28 cellular contexts compared by ENCODE assay signal in genomic region chr6:15533379-15534044, GRCh38.
A peak's percentile ranks its signal among the peaks of the same experiment; 100 is the strongest.
DNase-seq lines count a peak whose midpoint lies in the region; ATAC-seq, FAIRE-seq and TF ChIP-seq lines count a peak whose summit lies in the region.
"Had no signal": no experiment of that assay in that cellular context is flagged by ENCODE, and none has a peak within 500 bp of the region (broad histone marks: within the 10 kb centered on the region; RNA-seq: fewer than 3 reads in every experiment).

No MANE protein-coding gene starts in this region.

- CTCF ChIA-PET in activated CD8-positive, alpha-beta memory T cell treated with anti-CD3 and anti-CD28 coated beads, Interleukin-2, amount 10 ng/mL, durations not matched to agents 7 days and 5 days (lab: Charles Lee), result no interaction called here

- no peaks in the 10 kb centered on the region for H3K9me3 Mint-ChIP-seq in activated CD8-positive, alpha-beta memory T cell treated with anti-CD3 and anti-CD28 coated beads, Interleukin-2, amount 10 ng/mL, durations not matched to agents 7 days and 5 days (ENCODE audit: low read depth)
- H3K9me3 Mint-ChIP-seq in progenitor cell of endocrine pancreas (ENCODE audit: low read depth), result no peaks in the 10 kb centered on the region
- H3K9me3 Mint-ChIP-seq in activated T-helper 1 cell treated with anti-CD3 and anti-CD28 coated beads, Interleukin-12 subunit alpha, Interleukin-12 subunit beta, Interleukin-2, Interleukin-4 antibody, amounts not matched to agents 30 ng/mL and 10 ng/mL and 1 ng/mL, durations not matched to agents 14 hours and 24 hours and 36 hours, result no peaks in the 10 kb centered on the region
- H3K9me3 Mint-ChIP-seq: natural killer cell; T-helper 1 cell treated with Interleukin-12 subunit alpha and Interleukin-12 subunit beta and Interleukin-4 antibody, amounts not matched to agents 30 μg/mL and 1 μg/mL, for 36 hours had no signal

- H3K4me1 Mint-ChIP-seq in activated CD8-positive, alpha-beta memory T cell treated with anti-CD3 and anti-CD28 coated beads, Interleukin-2, amount 10 ng/mL, durations not matched to agents 7 days and 5 days, result no peaks in the 10 kb centered on the region
- peaks cover 3% of the 10 kb centered on the region for H3K4me1 Mint-ChIP-seq in progenitor cell of endocrine pancreas (ENCODE audit: low read depth)
- peaks cover 6% of the 10 kb centered on the region for H3K4me1 Mint-ChIP-seq in activated T-helper 1 cell treated with anti-CD3 and anti-CD28 coated beads, Interleukin-12 subunit alpha, Interleukin-12 subunit beta, Interleukin-2, Interleukin-4 antibody, amounts not matched to agents 30 ng/mL and 10 ng/mL and 1 ng/mL, durations not matched to agents 14 hours and 24 hours and 36 hours (ENCODE audit: low read depth)
- H3K4me1 Mint-ChIP-seq: GM23338 had no signal

- TF ChIP-seq CTCF in fibroblast of mammary gland (conservative IDR thresholded peaks at IDR 0.05; ENCODE audit: control insufficient read depth, insufficient read depth, low read depth, low read length) (no peak), progenitor cell of endocrine pancreas (IDR thresholded peaks at IDR 0.05; ENCODE audit: unreplicated experiment) (no peak)

- ATAC-seq in activated CD8-positive, alpha-beta memory T cell treated with anti-CD3 and anti-CD28 coated beads, Interleukin-2, amount 10 ng/mL, durations not matched to agents 7 days and 5 days, result no peak
- ATAC-seq: GM23338, natural killer cell, sciatic nerve, upper lobe of right lung had no signal

- no peak overlapping the region for H3K27ac Mint-ChIP-seq in activated CD8-positive, alpha-beta memory T cell treated with anti-CD3 and anti-CD28 coated beads, Interleukin-2, amount 10 ng/mL, durations not matched to agents 7 days and 5 days
- peak overlapping the region; percentile 2 for H3K27ac Mint-ChIP-seq in progenitor cell of endocrine pancreas
- no peak overlapping the region for H3K27ac Mint-ChIP-seq in activated T-helper 1 cell treated with anti-CD3 and anti-CD28 coated beads, Interleukin-12 subunit alpha, Interleukin-12 subunit beta, Interleukin-2, Interleukin-4 antibody, amounts not matched to agents 30 ng/mL and 10 ng/mL and 1 ng/mL, durations not matched to agents 14 hours and 24 hours and 36 hours
- H3K27ac Mint-ChIP-seq: GM23338; T-helper 1 cell treated with Interleukin-12 subunit alpha and Interleukin-12 subunit beta and Interleukin-4 antibody, amounts not matched to agents 30 μg/mL and 1 μg/mL, for 36 hours had no signal

- H3K4me3 ChIP-seq in fibroblast of mammary gland (ENCODE audit: control insufficient read depth, low read depth, low read length), result no peak overlapping the region
- H3K4me3 ChIP-seq: GM23338, upper lobe of right lung had no signal

- no peaks in the 10 kb centered on the region for H3K27me3 Mint-ChIP-seq in activated CD8-positive, alpha-beta memory T cell treated with anti-CD3 and anti-CD28 coated beads, Interleukin-2, amount 10 ng/mL, durations not matched to agents 7 days and 5 days
- H3K27me3 Mint-ChIP-seq in progenitor cell of endocrine pancreas, result no peaks in the 10 kb centered on the region
- no peaks in the 10 kb centered on the region for H3K27me3 Mint-ChIP-seq in activated T-helper 1 cell treated with anti-CD3 and anti-CD28 coated beads, Interleukin-12 subunit alpha, Interleukin-12 subunit beta, Interleukin-2, Interleukin-4 antibody, amounts not matched to agents 30 ng/mL and 10 ng/mL and 1 ng/mL, durations not matched to agents 14 hours and 24 hours and 36 hours (ENCODE audit: insufficient read depth)

- FAIRE-seq in frontal cortex (lab: Jason Lieb, UNC), result no peak
- FAIRE-seq: A204.1, RCC 7860 had no signal

- peak; percentile 22 for DNase-seq in activated CD8-positive, alpha-beta memory T cell treated with anti-CD3 and anti-CD28 coated beads, Interleukin-2, amount 10 ng/mL, durations not matched to agents 7 days and 5 days
- no peak for DNase-seq in activated CD8-positive, alpha-beta memory T cell treated with anti-CD3 and anti-CD28 coated beads for 24 hours
- DNase-seq in RPMI7951 (ENCODE audit: low read depth) (peak; percentile 33), fibroblast of mammary gland (ENCODE audit: low read depth) (peak; percentile 27), progenitor cell of endocrine pancreas (ENCODE audit: low spot score, unreplicated experiment) (no peak), frontal cortex (ENCODE audit: low spot score in 2 of 2) (no peak)
- no peak for DNase-seq in activated effector memory CD4-positive, alpha-beta T cell treated with anti-CD3 and anti-CD28 coated beads, Interleukin-2, amount 50 U/mL, for 16 hours
- DNase-seq in activated T-helper 1 cell treated with anti-CD3 and anti-CD28 coated beads, Interleukin-12 subunit alpha, Interleukin-12 subunit beta, Interleukin-2, Interleukin-4 antibody, amounts not matched to agents 30 ng/mL and 10 ng/mL and 1 ng/mL, durations not matched to agents 14 hours and 24 hours and 36 hours (ENCODE audit: low spot score), result no peak
- DNase-seq: activated CD4-positive, alpha-beta T cell treated with anti-CD3 and anti-CD28 coated beads, Interleukin-2, amount 50 U/mL, for 48 hours; activated naive CD4-positive, alpha-beta T cell; BE2C; Calu3; dermis blood vessel endothelial cell; EL; kidney glomerular epithelial cell; MM.1S; natural killer cell; NCI-H1694; NCI-H2171 treated with DMSO at 0.1 percent for 48 hours; NCI-H524 treated with DMSO at 0.1 percent for 48 hours; stimulated activated CD4-positive, alpha-beta T cell treated with anti-CD3 and anti-CD28 coated beads, Interleukin-15, amount 100 ng/mL, for 24 hours; stimulated activated CD8-positive, alpha-beta memory T cell treated with anti-CD3 and anti-CD28 coated beads, Interleukin-4, amount 100 ng/mL, for 48 hours; upper lobe of right lung had no signal

- peaks cover 6% of the 10 kb centered on the region for H3K36me3 Mint-ChIP-seq in activated CD8-positive, alpha-beta memory T cell treated with anti-CD3 and anti-CD28 coated beads, Interleukin-2, amount 10 ng/mL, durations not matched to agents 7 days and 5 days
- peaks cover 16% of the 10 kb centered on the region for H3K36me3 Mint-ChIP-seq in progenitor cell of endocrine pancreas (ENCODE audit: insufficient read depth)
- H3K36me3 Mint-ChIP-seq in activated T-helper 1 cell treated with anti-CD3 and anti-CD28 coated beads, Interleukin-12 subunit alpha, Interleukin-12 subunit beta, Interleukin-2, Interleukin-4 antibody, amounts not matched to agents 30 ng/mL and 10 ng/mL and 1 ng/mL, durations not matched to agents 14 hours and 24 hours and 36 hours (ENCODE audit: low read depth), result peaks cover 5% of the 10 kb centered on the region

- intact Hi-C loops in activated T-helper 1 cell treated with anti-CD3 and anti-CD28 coated beads, Interleukin-12 subunit alpha, Interleukin-12 subunit beta, Interleukin-2, Interleukin-4 antibody, amounts not matched to agents 30 ng/mL and 10 ng/mL and 1 ng/mL, durations not matched to agents 14 hours and 24 hours and 36 hours (cut with micrococcal nuclease), result no loop called here

- no peak overlapping the region for H3K4me3 Mint-ChIP-seq in activated CD8-positive, alpha-beta memory T cell treated with anti-CD3 and anti-CD28 coated beads, Interleukin-2, amount 10 ng/mL, durations not matched to agents 7 days and 5 days
- H3K4me3 Mint-ChIP-seq in progenitor cell of endocrine pancreas (ENCODE audit: low read depth), result no peak overlapping the region
- no peak overlapping the region for H3K4me3 Mint-ChIP-seq in activated T-helper 1 cell treated with anti-CD3 and anti-CD28 coated beads, Interleukin-12 subunit alpha, Interleukin-12 subunit beta, Interleukin-2, Interleukin-4 antibody, amounts not matched to agents 30 ng/mL and 10 ng/mL and 1 ng/mL, durations not matched to agents 14 hours and 24 hours and 36 hours
- H3K4me3 Mint-ChIP-seq: GM23338; natural killer cell; T-helper 1 cell treated with Interleukin-12 subunit alpha and Interleukin-12 subunit beta and Interleukin-4 antibody, amounts not matched to agents 30 μg/mL and 1 μg/mL, for 36 hours had no signal

Comparison
In these comparisons a context has a peak if more than half of its experiments do, and no peak if none do; other contexts are left out.
1. DNase-seq: peak in activated CD8-positive, alpha-beta memory T cell treated with anti-CD3 and anti-CD28 coated beads, Interleukin-2, amount 10 ng/mL, durations not matched to agents 7 days and 5 days (single experiment), RPMI7951 (single experiment) and fibroblast of mammary gland (single experiment); none in activated CD8-positive, alpha-beta memory T cell treated with anti-CD3 and anti-CD28 coated beads for 24 hours (single experiment), progenitor cell of endocrine pancreas (single experiment), activated effector memory CD4-positive, alpha-beta T cell treated with anti-CD3 and anti-CD28 coated beads, Interleukin-2, amount 50 U/mL, for 16 hours (single experiment), activated T-helper 1 cell treated with anti-CD3 and anti-CD28 coated beads, Interleukin-12 subunit alpha, Interleukin-12 subunit beta, Interleukin-2, Interleukin-4 antibody, amounts not matched to agents 30 ng/mL and 10 ng/mL and 1 ng/mL, durations not matched to agents 14 hours and 24 hours and 36 hours (single experiment) and frontal cortex (0 of 2).